In the genomic region with DNA sequence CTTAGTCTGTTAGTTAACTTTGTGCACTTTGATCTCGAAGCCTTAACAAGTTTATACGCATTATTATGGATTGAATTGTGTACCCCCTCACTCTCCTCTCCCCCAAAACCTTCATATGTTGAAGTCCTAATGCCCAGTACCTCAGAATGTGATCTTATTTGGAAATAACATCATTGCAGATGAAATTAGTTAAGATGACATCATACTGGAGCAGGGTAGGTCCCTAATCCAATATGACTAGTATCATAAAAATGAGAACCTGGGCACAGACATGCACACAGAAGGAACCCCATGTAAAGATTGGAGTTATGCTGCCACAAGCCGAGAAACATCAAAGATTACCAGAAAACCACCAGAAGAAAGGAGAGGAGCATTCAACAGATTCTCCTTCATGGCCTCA, we compare ENCODE assay signal across 24 cellular contexts.
"Had no signal": no experiment of that assay in that cellular context is flagged by ENCODE, and none has a peak within 500 bp of the region (broad histone marks: within the 10 kb centered on the region; RNA-seq: fewer than 3 reads in every experiment).

No MANE protein-coding gene starts in this region.

- ATAC-seq: esophagus mucosa; foreskin keratinocyte; gastroesophageal sphincter; heart left ventricle; left cardiac atrium; left lung; left ventricle myocardium superior; lower lobe of right lung; mucosa of descending colon; naive thymus-derived CD8-positive, alpha-beta T cell had no signal

- H3K4me1 ChIP-seq: colonic mucosa, esophagus squamous epithelium, foreskin keratinocyte, gastroesophageal sphincter, heart left ventricle, left lung, lower lobe of right lung had no signal

- FAIRE-seq: endothelial cell of umbilical vein, frontal cortex, keratinocyte had no signal

- H3K4me2 ChIP-seq: hepatocyte had no signal

- H3K27me3 ChIP-seq: colonic mucosa, gastroesophageal sphincter, heart left ventricle, hepatocyte, left lung had no signal

- H3K79me2 ChIP-seq: hepatocyte had no signal

- H3K27ac ChIP-seq: colonic mucosa, epithelial cell of prostate, esophagus squamous epithelium, foreskin keratinocyte, gastroesophageal sphincter, heart left ventricle, hepatocyte, left lung, lower lobe of right lung had no signal

- DNase-seq: colonic mucosa; cortex of kidney; effector CD8-positive, alpha-beta T cell; erythroblast; esophagus squamous epithelium; foreskin keratinocyte; heart left ventricle; hypothalamus; immature natural killer cell; left cardiac atrium; left lung; left ventricle myocardium superior; lower lobe of right lung; mesenchymal stem cell; mucosa of descending colon; naive B cell; naive thymus-derived CD8-positive, alpha-beta T cell had no signal

- H3K9me3 ChIP-seq: colonic mucosa, esophagus squamous epithelium, gastroesophageal sphincter, heart left ventricle, left lung, lower lobe of right lung, mucosa of descending colon had no signal

- H3K4me3 ChIP-seq: colonic mucosa, esophagus squamous epithelium, gastroesophageal sphincter, heart left ventricle, hepatocyte, left lung, lower lobe of right lung, mucosa of descending colon had no signal

- H2AFZ ChIP-seq: hepatocyte had no signal

- H3K36me3 ChIP-seq: colonic mucosa, esophagus squamous epithelium, gastroesophageal sphincter, heart left ventricle, left lung, lower lobe of right lung had no signal
